ENCODE assay signal across 1 cellular context in the genomic region with DNA sequence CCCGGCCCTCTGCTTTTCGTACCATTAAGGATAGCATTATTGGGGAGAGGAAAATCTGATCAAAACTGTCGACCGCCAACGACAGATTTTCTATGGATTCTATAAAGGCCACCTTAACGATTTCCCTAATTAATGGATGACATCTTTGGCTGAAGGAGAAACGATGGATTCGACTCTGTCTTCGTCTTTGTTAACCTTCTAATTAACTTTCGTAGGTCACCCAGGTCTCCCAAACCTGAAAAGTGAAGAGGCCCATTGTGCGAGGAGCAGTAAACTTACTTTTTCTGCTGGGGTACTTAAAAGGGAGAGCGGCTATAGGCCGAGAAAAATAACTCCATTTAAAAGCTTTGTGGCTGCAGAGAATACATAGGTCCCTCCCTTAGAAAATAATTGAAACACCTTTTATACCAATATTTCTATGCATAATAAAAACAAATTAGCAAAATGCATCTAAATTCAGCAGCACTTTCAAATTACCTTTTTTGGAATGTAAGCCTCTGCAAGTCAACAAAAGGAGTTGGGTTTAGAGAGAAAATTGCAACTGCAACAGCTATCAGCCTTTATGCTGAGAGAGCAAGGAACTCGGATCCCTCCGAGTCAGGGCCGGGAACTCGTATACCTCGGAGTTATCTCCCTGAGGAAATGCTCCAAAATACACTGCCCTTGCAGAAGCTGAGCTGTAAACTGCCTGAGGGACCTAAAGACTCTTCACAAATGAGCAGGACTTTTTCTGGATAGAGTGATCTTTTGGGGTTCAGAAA.
TF ChIP-seq lines count a peak whose summit lies in the region.

No MANE protein-coding gene starts in this region.

TF ChIP-seq in IMR-90, 13 proteins besides CTCF, POLR2A, EP300 and RAD21 (continued from another document):
- TF ChIP-seq NFE2L2 (IDR thresholded peaks at IDR 0.05; ENCODE audit: low read depth, low read length) (no peak), MXI1 (IDR thresholded peaks at IDR 0.05; ENCODE audit: borderline replicate concordance, low read depth, low read length) (no peak), CEBPB (IDR thresholded peaks at IDR 0.05; ENCODE audit: low read depth, low read length) (no peak), RCOR1 (IDR thresholded peaks at IDR 0.05; ENCODE audit: insufficient replicate concordance, low read length) (no peak), FOS (IDR thresholded peaks at IDR 0.05; ENCODE audit: low read depth, low read length) (no peak)
- TF ChIP-seq, protein P1, sequence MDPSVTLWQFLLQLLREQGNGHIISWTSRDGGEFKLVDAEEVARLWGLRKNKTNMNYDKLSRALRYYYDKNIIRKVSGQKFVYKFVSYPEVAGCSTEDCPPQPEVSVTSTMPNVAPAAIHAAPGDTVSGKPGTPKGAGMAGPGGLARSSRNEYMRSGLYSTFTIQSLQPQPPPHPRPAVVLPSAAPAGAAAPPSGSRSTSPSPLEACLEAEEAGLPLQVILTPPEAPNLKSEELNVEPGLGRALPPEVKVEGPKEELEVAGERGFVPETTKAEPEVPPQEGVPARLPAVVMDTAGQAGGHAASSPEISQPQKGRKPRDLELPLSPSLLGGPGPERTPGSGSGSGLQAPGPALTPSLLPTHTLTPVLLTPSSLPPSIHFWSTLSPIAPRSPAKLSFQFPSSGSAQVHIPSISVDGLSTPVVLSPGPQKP (IDR thresholded peaks at IDR 0.05; ENCODE audit: borderline replicate concordance, low read depth, low read length), result no peak
